In genomic region chr2:211766689-211767088, GRCh38 we compare ENCODE assay signal across 16 cellular contexts.
DNase-seq lines count a peak whose midpoint lies in the region; ATAC-seq, FAIRE-seq and TF ChIP-seq lines count a peak whose summit lies in the region.
"Had no signal": no experiment of that assay in that cellular context is flagged by ENCODE, and none has a peak within 500 bp of the region (broad histone marks: within the 10 kb centered on the region; RNA-seq: fewer than 3 reads in every experiment).

No MANE protein-coding gene starts in this region.

- H3K4me2 ChIP-seq in HepG2 (ENCODE audit: low read depth, low read length) = no peak overlapping the region

- H3K36me3 ChIP-seq in bronchial epithelial cell (ENCODE audit: control insufficient read depth, insufficient read depth, low read length) (no peaks in the 10 kb centered on the region), lung (ENCODE audit: control insufficient read depth in 2 of 2, insufficient read depth in 2 of 2, low read length in 2 of 2) (no peaks in the 10 kb centered on the region), HepG2 (replicated peaks in 1 of 2; ENCODE audit: control insufficient read depth in 1 of 2, insufficient read depth in 2 of 2, low read length in 2 of 2) (no peaks in the 10 kb centered on the region)
- H3K36me3 ChIP-seq: adrenal gland, gastroesophageal sphincter, neutrophil, spleen had no signal

- peak; percentile 57 for DNase-seq in SIG-M5 treated with dmso at 0.1 percent for 504 hours (lab: John Stamatoyannopoulos, UW; ENCODE audit: unreplicated experiment)
- no peak for DNase-seq in SIG-M5 (lab: John Stamatoyannopoulos, UW)
- DNase-seq in bronchial epithelial cell (ENCODE audit: low read depth) = peak; percentile 82
- DNase-seq in lung (ENCODE audit: low spot score) = peak; percentile 66
- DNase-seq in activated CD4-positive, alpha-beta memory T cell treated with anti-CD3 and anti-CD28 coated beads for 36 hours = no peak
- no peak for DNase-seq in HepG2 (ENCODE audit: low spot score)
- DNase-seq: activated T-cell treated with anti-CD3 and anti-CD28 coated beads, Interleukin-2, amount 50 U/mL, for 1 hour; adrenal gland; NCI-H1694; spleen had no signal

- H3K4me3 Mint-ChIP-seq in activated CD4-positive, alpha-beta memory T cell treated with anti-CD3 and anti-CD28 coated beads for 36 hours = no peak overlapping the region

- H3K4me1 Mint-ChIP-seq in activated CD4-positive, alpha-beta memory T cell treated with anti-CD3 and anti-CD28 coated beads for 36 hours (ENCODE audit: low read depth) = no peaks in the 10 kb centered on the region

- BruUV-seq in HepG2 (replicated peaks; lab: Mats Ljungman, UMichigan) = no TSS peak

- POLR2A ChIA-PET in activated CD4-positive, alpha-beta memory T cell treated with anti-CD3 and anti-CD28 coated beads for 36 hours (lab: Charles Lee) = no interaction called here
- POLR2A ChIA-PET in HepG2 (lab: Yijun Ruan, JAX) = no interaction called here

- H2AFZ ChIP-seq in HepG2 (ENCODE audit: low read length) = no peak overlapping the region

- no peak for TF ChIP-seq POLR2A in HepG2 (IDR thresholded peaks at IDR 0.05; ENCODE audit: insufficient read depth in 1 of 2, low read depth in 2 of 2, low read length in 2 of 2)

- peak overlapping the region; percentile 11 for H3K4me3 ChIP-seq in bronchial epithelial cell (ENCODE audit: low read depth, low read length)
- no peak overlapping the region for H3K4me3 ChIP-seq in lung
- H3K4me3 ChIP-seq in HepG2 (replicated peaks in 1 of 3; ENCODE audit: insufficient read depth in 1 of 3, low read depth in 2 of 3, low read length in 3 of 3) = no peak overlapping the region
- H3K4me3 ChIP-seq: adrenal gland, gastroesophageal sphincter, K562, spleen had no signal

- FAIRE-seq in bronchial epithelial cell (lab: Jason Lieb, UNC) (no peak), HepG2 (lab: Jason Lieb, UNC) (no peak)
- FAIRE-seq: K562 had no signal

- H3K4me1 ChIP-seq in lung (ENCODE audit: control insufficient read depth in 2 of 2, insufficient read depth in 2 of 2, low read length in 2 of 2) (no peaks in the 10 kb centered on the region), HepG2 (ENCODE audit: insufficient read depth, low read length) (no peaks in the 10 kb centered on the region)
- H3K4me1 ChIP-seq: adrenal gland, gastroesophageal sphincter, spleen had no signal

- H4K20me1 ChIP-seq in HepG2 (ENCODE audit: insufficient read depth, low read length) = no peaks in the 10 kb centered on the region

- no peak for TF ChIP-seq EP300 in HepG2 (IDR thresholded peaks at IDR 0.05; ENCODE audit: low read depth in 2 of 2, low read length in 2 of 2)
- no peak for TF ChIP-seq EP300 in HepG2 (CRISPR knock-in tag; IDR thresholded peaks at IDR 0.05; ENCODE audit: borderline replicate concordance)

- CTCF ChIA-PET in activated CD4-positive, alpha-beta memory T cell treated with anti-CD3 and anti-CD28 coated beads for 36 hours (lab: Charles Lee) = no interaction called here
- CTCF ChIA-PET in HepG2 (lab: Yijun Ruan, JAX; ENCODE audit: low intra/inter-chr PET ratio, low total read pairs) = no interaction called here

- in situ Hi-C loops in HepG2 (cut with HindIII; ENCODE audit: extremely low pct_ligation_motif_present, low pct_unique_long_range_greater_than_20kb) = no loop called here

- no peaks in the 10 kb centered on the region for H3K79me2 ChIP-seq in HepG2 (ENCODE audit: insufficient read depth, low read length)

- H3K27ac ChIP-seq in lung (ENCODE audit: low read depth in 1 of 2, low read length in 1 of 2) = peak overlapping the region in 1 of 2 donors; percentile 47
- no peak overlapping the region for H3K27ac ChIP-seq in HepG2 (ENCODE audit: extremely low read length, insufficient read depth, low read length)
- H3K27ac ChIP-seq: adrenal gland, gastroesophageal sphincter, neutrophil, spleen had no signal

- H3K9me3 ChIP-seq in lung (ENCODE audit: control insufficient read depth in 2 of 2, insufficient read depth in 1 of 2, low read length in 1 of 2) (peaks cover 0 to 4% of the 10 kb centered on the region in 2 donors), HepG2 (ENCODE audit: low read length) (no peaks in the 10 kb centered on the region)
- H3K9me3 ChIP-seq: adrenal gland, neutrophil had no signal

- no peaks in the 10 kb centered on the region for H3K9me3 Mint-ChIP-seq in activated CD4-positive, alpha-beta memory T cell treated with anti-CD3 and anti-CD28 coated beads for 36 hours

- TF ChIP-seq CTCF in bronchial epithelial cell (IDR thresholded peaks at IDR 0.05; ENCODE audit: insufficient read depth, low read length, severe bottlenecking) (no peak), lung (IDR thresholded peaks at IDR 0.05; ENCODE audit: control extremely low read depth, extremely low read depth) (no peak), HepG2 (CRISPR knock-in tag; IDR thresholded peaks at IDR 0.05) (no peak)

- H3K27ac Mint-ChIP-seq in activated CD4-positive, alpha-beta memory T cell treated with anti-CD3 and anti-CD28 coated beads for 36 hours = no peak overlapping the region

- no peak overlapping the region for H3K9ac ChIP-seq in HepG2 (ENCODE audit: insufficient read depth, low read depth, low read length)

- H3K27me3 Mint-ChIP-seq in activated CD4-positive, alpha-beta memory T cell treated with anti-CD3 and anti-CD28 coated beads for 36 hours = no peaks in the 10 kb centered on the region

- H3K27me3 ChIP-seq in bronchial epithelial cell (ENCODE audit: control insufficient read depth, insufficient read depth, low read length) = no peaks in the 10 kb centered on the region
- H3K27me3 ChIP-seq in lung (ENCODE audit: control insufficient read depth, insufficient read depth) = no peaks in the 10 kb centered on the region
- H3K27me3 ChIP-seq in HepG2 (ENCODE audit: control insufficient read depth in 1 of 2, insufficient read depth in 2 of 2, low read length in 2 of 2) = no peaks in the 10 kb centered on the region
- H3K27me3 ChIP-seq: adrenal gland, gastroesophageal sphincter, neutrophil, spleen had no signal

- 53 to 57% methylated on average over 5 of the region's 5 CpGs for WGBS in lung, 2 donors
- 4% methylated on average over 5 of the region's 5 CpGs for WGBS in HepG2 (ENCODE audit: low lambda C conversion rate)

- ATAC-seq in lung (ENCODE audit: insufficient read depth, low FRiP score) (no peak), HG02678 (IDR thresholded peaks at IDR 0.05; ENCODE audit: unreplicated experiment) (no peak), GM19035 (IDR thresholded peaks at IDR 0.05; ENCODE audit: unreplicated experiment) (no peak), HepG2 (no peak)
- ATAC-seq: activated CD4-positive, CD25-positive, alpha-beta regulatory T cell treated with anti-CD3 and anti-CD28 coated beads, Interleukin-2, amount 50 U/mL, for 24 hours; gastroesophageal sphincter; K562 had no signal

- H3K36me3 Mint-ChIP-seq in activated CD4-positive, alpha-beta memory T cell treated with anti-CD3 and anti-CD28 coated beads for 36 hours = no peaks in the 10 kb centered on the region

- TF ChIP-seq RAD21 in HepG2 (CRISPR knock-in tag; IDR thresholded peaks at IDR 0.05) = no peak

- intact Hi-C loops in activated CD4-positive, alpha-beta memory T cell treated with anti-CD3 and anti-CD28 coated beads for 36 hours (cut with micrococcal nuclease) = no loop called here
- intact Hi-C loops in HepG2 (cut with micrococcal nuclease; ENCODE audit: unreplicated experiment) = no loop called here

TF ChIP-seq in HepG2, 621 proteins besides CTCF, POLR2A, EP300 and RAD21 (continues in another document):
- TF ChIP-seq CEBPB (IDR thresholded peaks at IDR 0.05; ENCODE audit: borderline replicate concordance, low read depth, low read length) (no peak), TERF1 (CRISPR knock-in tag; IDR thresholded peaks at IDR 0.05) (no peak), ZNF883 (CRISPR knock-in tag; IDR thresholded peaks at IDR 0.05; ENCODE audit: not compliant biosample characterization) (no peak), ZNF670 (CRISPR knock-in tag; IDR thresholded peaks at IDR 0.05; ENCODE audit: borderline replicate concordance) (no peak), GLI4 (CRISPR knock-in tag; IDR thresholded peaks at IDR 0.05; ENCODE audit: borderline replicate concordance) (no peak), KDM1A (CRISPR knock-in tag; IDR thresholded peaks at IDR 0.05) (no peak), ZBTB2 (CRISPR knock-in tag; IDR thresholded peaks at IDR 0.05; ENCODE audit: low read depth) (no peak)
- TF ChIP-seq, protein P1, sequence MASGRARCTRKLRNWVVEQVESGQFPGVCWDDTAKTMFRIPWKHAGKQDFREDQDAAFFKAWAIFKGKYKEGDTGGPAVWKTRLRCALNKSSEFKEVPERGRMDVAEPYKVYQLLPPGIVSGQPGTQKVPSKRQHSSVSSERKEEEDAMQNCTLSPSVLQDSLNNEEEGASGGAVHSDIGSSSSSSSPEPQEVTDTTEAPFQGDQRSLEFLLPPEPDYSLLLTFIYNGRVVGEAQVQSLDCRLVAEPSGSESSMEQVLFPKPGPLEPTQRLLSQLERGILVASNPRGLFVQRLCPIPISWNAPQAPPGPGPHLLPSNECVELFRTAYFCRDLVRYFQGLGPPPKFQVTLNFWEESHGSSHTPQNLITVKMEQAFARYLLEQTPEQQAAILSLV (CRISPR knock-in tag; IDR thresholded peaks at IDR 0.05; ENCODE audit: borderline replicate concordance) = no peak

Comparison
In these comparisons a context has a peak if more than half of its experiments do, and no peak if none do; other contexts are left out.
1. DNase-seq: peak in SIG-M5 treated with dmso at 0.1 percent for 504 hours (single experiment), bronchial epithelial cell (single experiment) and lung (single experiment); none in SIG-M5 (single experiment), activated CD4-positive, alpha-beta memory T cell treated with anti-CD3 and anti-CD28 coated beads for 36 hours (single experiment) and HepG2 (single experiment).